Comparison of ENCODE assay signal across 12 cellular contexts in genomic region chr6:158647501-158647900, GRCh38. TPM values are rescaled to one million over a fixed set of nuclear protein-coding genes. Genes with fewer than 3 reads are reported as not detected.
A peak's percentile ranks its signal among the peaks of the same experiment; 100 is the strongest.
DNase-seq lines count a peak whose midpoint lies in the region; ATAC-seq and TF ChIP-seq lines count a peak whose summit lies in the region.
"Had no signal": no experiment of that assay in that cellular context is flagged by ENCODE, and none has a peak within 500 bp of the region (broad histone marks: within the 10 kb centered on the region; RNA-seq: fewer than 3 reads in every experiment).

No MANE protein-coding gene starts in this region.

- H3K4me1 ChIP-seq in cardiac muscle cell (ENCODE audit: low read depth) (peaks cover 50% of the 10 kb centered on the region), right cardiac atrium (ENCODE audit: control insufficient read depth, insufficient read depth, low read length) (peaks cover 3% of the 10 kb centered on the region), endodermal cell (ENCODE audit: control insufficient read depth, insufficient read depth, low read length) (peaks cover 3% of the 10 kb centered on the region), suprapubic skin (peaks cover 20% of the 10 kb centered on the region)

- peaks cover 25% of the 10 kb centered on the region for H3K27me3 Mint-ChIP-seq in endodermal cell (ENCODE audit: insufficient read depth)
- H3K27me3 Mint-ChIP-seq in type B pancreatic cell: no peaks in the 10 kb centered on the region

- intact Hi-C loops in right cardiac atrium (cut with DNase I): loop anchor here in 1 of 4 donors (10.0 kb wide), 1 partner anchor 47 kb away; no protein-coding TSS in a partner anchor

- H3K27me3 ChIP-seq in cardiac muscle cell (no peaks in the 10 kb centered on the region), right cardiac atrium (ENCODE audit: control insufficient read depth, insufficient read depth) (no peaks in the 10 kb centered on the region), endodermal cell (ENCODE audit: control insufficient read depth, insufficient read depth, low read length, poor library complexity, severe bottlenecking) (peaks cover 11% of the 10 kb centered on the region), suprapubic skin (no peaks in the 10 kb centered on the region)
- H3K27me3 ChIP-seq: breast epithelium, right lobe of liver had no signal

- no peak for DNase-seq in cardiac muscle cell (ENCODE audit: low read depth in 1 of 2, low spot score in 1 of 2)
- DNase-seq in right cardiac atrium: no peak
- peak; percentile 28 for DNase-seq in NCI-H446 treated with DMSO at 0.1 percent for 48 hours (lab: John Stamatoyannopoulos, UW)
- DNase-seq in endodermal cell: peak; percentile 3
- peak; percentile 4 for DNase-seq in type B pancreatic cell (ENCODE audit: extremely low spot score, unreplicated experiment)
- DNase-seq in suprapubic skin (ENCODE audit: low spot score in 2 of 2): no peak
- DNase-seq: CD8-positive, alpha-beta T cell; H7 had no signal

- ATAC-seq in right cardiac atrium (no peak), GM18909 (IDR thresholded peaks at IDR 0.05; ENCODE audit: poor library complexity, unreplicated experiment) (no peak)
- ATAC-seq: CD8-positive, alpha-beta T cell; right lobe of liver had no signal

- no peak for TF ChIP-seq POLR2A in suprapubic skin (IDR thresholded peaks at IDR 0.05)

- peak overlapping the region; percentile 94 for H3K27ac ChIP-seq in cardiac muscle cell
- no peak overlapping the region for H3K27ac ChIP-seq in right cardiac atrium (ENCODE audit: low read length)
- no peak overlapping the region for H3K27ac ChIP-seq in endodermal cell (ENCODE audit: low read depth, low read length)
- no peak overlapping the region for H3K27ac ChIP-seq in suprapubic skin
- H3K27ac ChIP-seq: breast epithelium, right lobe of liver, RWPE1 had no signal

- H3K4me3 Mint-ChIP-seq in endodermal cell: no peak overlapping the region
- no peak overlapping the region for H3K4me3 Mint-ChIP-seq in type B pancreatic cell
- H3K4me3 Mint-ChIP-seq: CD8-positive, alpha-beta T cell had no signal

- H3K9me3 Mint-ChIP-seq in endodermal cell (no peaks in the 10 kb centered on the region), type B pancreatic cell (no peaks in the 10 kb centered on the region)
- H3K9me3 Mint-ChIP-seq: CD8-positive, alpha-beta T cell had no signal

- H3K9me3 ChIP-seq in cardiac muscle cell (ENCODE audit: low read depth) (no peaks in the 10 kb centered on the region), right cardiac atrium (ENCODE audit: control insufficient read depth, low read length) (no peaks in the 10 kb centered on the region), endodermal cell (ENCODE audit: control insufficient read depth, low read length) (no peaks in the 10 kb centered on the region), suprapubic skin (no peaks in the 10 kb centered on the region)
- H3K9me3 ChIP-seq: breast epithelium, right lobe of liver had no signal

- TF ChIP-seq EP300 in suprapubic skin (IDR thresholded peaks at IDR 0.05): no peak

- H3K4me1 Mint-ChIP-seq in endodermal cell (peaks cover 13% of the 10 kb centered on the region), type B pancreatic cell (ENCODE audit: unreplicated experiment) (peaks cover 26% of the 10 kb centered on the region)

- WGBS in right cardiac atrium: 51% methylated on average over 4 of the region's 4 CpGs
- WGBS in endodermal cell (ENCODE audit: insufficient coverage in 1 of 2, insufficient read length in 1 of 2), 2 experiments: 78% methylated on average over 4 of the region's 4 CpGs; no CpG with 5 or more reads in 1 of the 2 experiments
- WGBS in suprapubic skin: 58% methylated on average over 4 of the region's 4 CpGs

- H3K27ac Mint-ChIP-seq in endodermal cell: no peak overlapping the region
- H3K27ac Mint-ChIP-seq in type B pancreatic cell: no peak overlapping the region
- H3K27ac Mint-ChIP-seq: CD8-positive, alpha-beta T cell had no signal

- TF ChIP-seq CTCF in cardiac muscle cell (IDR thresholded peaks at IDR 0.05; ENCODE audit: low read depth, low read length) (no peak), endodermal cell (conservative IDR thresholded peaks at IDR 0.05) (no peak), type B pancreatic cell (conservative IDR thresholded peaks at IDR 0.05) (no peak), suprapubic skin (IDR thresholded peaks at IDR 0.05) (no peak)

- H3K4me3 ChIP-seq in cardiac muscle cell: no peak overlapping the region
- no peak overlapping the region for H3K4me3 ChIP-seq in right cardiac atrium (ENCODE audit: low read length)
- H3K4me3 ChIP-seq in endodermal cell (ENCODE audit: low read length): no peak overlapping the region
- H3K4me3 ChIP-seq in suprapubic skin: no peak overlapping the region
- H3K4me3 ChIP-seq: breast epithelium, right lobe of liver had no signal

- H3K36me3 Mint-ChIP-seq in endodermal cell (ENCODE audit: low read depth) (no peaks in the 10 kb centered on the region), type B pancreatic cell (peaks cover 3% of the 10 kb centered on the region)

- no peak overlapping the region for H3K9ac ChIP-seq in endodermal cell (ENCODE audit: extremely low read depth, low read length, poor library complexity, severe bottlenecking)

- no peaks in the 10 kb centered on the region for H3K36me3 ChIP-seq in cardiac muscle cell
- peaks cover 2% of the 10 kb centered on the region for H3K36me3 ChIP-seq in endodermal cell (ENCODE audit: control insufficient read depth, insufficient read depth, low read length)
- H3K36me3 ChIP-seq in suprapubic skin: no peaks in the 10 kb centered on the region
- H3K36me3 ChIP-seq: breast epithelium, right lobe of liver had no signal

RNA-seq across cellular contexts. Expression of gene SYTL3, which starts 2.4 kb away (rescaled TPM):
- total RNA-seq in cardiac muscle cell (6.7 and 9.9 TPM in 2 replicates), right cardiac atrium (10 to 100 TPM in 2 of 4 donors, 1 to 10 TPM in 2; 5.1 to 10.4 (median 10.0) TPM), endodermal cell (under 1 TPM; 0.58 to 0.79 TPM), type B pancreatic cell (ENCODE audit: low replicate concordance) (2.2 and 2.8 TPM in 2 replicates), suprapubic skin (1 to 10 TPM; 2.8 to 5.1 (median 3.4) TPM)
- polyA plus RNA-seq in cardiac muscle cell (11.4 and 15.9 TPM in 2 replicates), right cardiac atrium (5.0 TPM)
- 0.46 TPM for polyA plus RNA-seq in endodermal cell (2013, experiment 1 of 2)
- polyA plus RNA-seq in endodermal cell (2013, experiment 2 of 2): 0.50 TPM

RNA-seq across cellular contexts. Expression of gene DYNLT1, which starts 3.0 kb away (rescaled TPM):
- total RNA-seq in cardiac muscle cell (86.5 and 102 TPM in 2 replicates), right cardiac atrium (100 to 1,000 TPM in 3 of 4 donors, 10 to 100 TPM in 1; 97.7 to 115 (median 105) TPM), endodermal cell (100 to 1,000 TPM; 112 to 148 TPM), type B pancreatic cell (ENCODE audit: low replicate concordance) (138 and 149 TPM in 2 replicates), suprapubic skin (10 to 100 TPM; 27.5 to 63.8 (median 49.4) TPM)
- polyA plus RNA-seq in cardiac muscle cell (423 and 459 TPM in 2 replicates), right cardiac atrium (148 TPM)
- 172 TPM for polyA plus RNA-seq in endodermal cell (2013, experiment 1 of 2)
- polyA plus RNA-seq in endodermal cell (2013, experiment 2 of 2): 168 TPM

Comparison
In these comparisons a context has a peak if more than half of its experiments do, and no peak if none do; other contexts are left out.
1. DNase-seq: peak in NCI-H446 treated with DMSO at 0.1 percent for 48 hours (single experiment), endodermal cell (single experiment) and type B pancreatic cell (single experiment); none in cardiac muscle cell (0 of 2), right cardiac atrium (0 of 3) and suprapubic skin (0 of 2).